8 cellular contexts compared by ENCODE assay signal in genomic region chr1:116151739-116152576, GRCh38. TPM values are rescaled to one million over a fixed set of nuclear protein-coding genes. Genes with fewer than 3 reads are reported as not detected.
DNase-seq lines count a peak whose midpoint lies in the region; ATAC-seq and TF ChIP-seq lines count a peak whose summit lies in the region.

No MANE protein-coding gene starts in this region.

- no peak overlapping the region for H3K27ac ChIP-seq in GM23338 (ENCODE audit: low read depth)
- H3K27ac ChIP-seq in Karpas-422 (ENCODE audit: low read length), result no peak overlapping the region
- no peak overlapping the region for H3K27ac ChIP-seq in SJCRH30
- peak overlapping the region; percentile 82 for H3K27ac ChIP-seq in thymus (ENCODE audit: low read depth)

- H3K9me3 ChIP-seq in Karpas-422 (ENCODE audit: low read length) (no peaks in the 10 kb centered on the region), SJCRH30 (replicated peaks) (no peaks in the 10 kb centered on the region), thymus (ENCODE audit: control insufficient read depth) (no peaks in the 10 kb centered on the region)

- H3K27ac Mint-ChIP-seq in GM23338 (no peak overlapping the region), osteocyte (ENCODE audit: unreplicated experiment) (no peak overlapping the region)
- peak overlapping the region; percentile 14 for H3K27ac Mint-ChIP-seq in activated naive CD4-positive, alpha-beta T cell treated with anti-CD3 and anti-CD28 coated beads for 36 hours

- H3K4me3 ChIP-seq in GM23338 (peak overlapping the region; percentile 59), Karpas-422 (ENCODE audit: low read length) (peak overlapping the region; percentile 65), SJCRH30 (peak overlapping the region; percentile 54), thymus (ENCODE audit: low read length) (peak overlapping the region; percentile 33)

- H3K36me3 ChIP-seq in GM23338 (ENCODE audit: insufficient read depth) (no peaks in the 10 kb centered on the region), Karpas-422 (ENCODE audit: insufficient read depth, low read length) (no peaks in the 10 kb centered on the region), SJCRH30 (no peaks in the 10 kb centered on the region), thymus (ENCODE audit: control insufficient read depth, insufficient read depth) (no peaks in the 10 kb centered on the region)

- DNase-seq in ELF-1 (ENCODE audit: low read depth, low spot score), result peak; percentile 90
- peak; percentile 87 for DNase-seq in GM23338 (ENCODE audit: low spot score)
- DNase-seq in Karpas-422, result peak; percentile 92
- peak; percentile 71 to 81 for DNase-seq in SJCRH30
- DNase-seq in activated naive CD4-positive, alpha-beta T cell treated with anti-CD3 and anti-CD28 coated beads for 36 hours, result peak; percentile 86
- peak; percentile 47 to 92 (median 80) for DNase-seq in head of caudate nucleus
- DNase-seq in osteocyte (ENCODE audit: extremely low spot score, unreplicated experiment), result peak; percentile 92

- H3K9me3 Mint-ChIP-seq in GM23338, result peaks cover 4% of the 10 kb centered on the region; the same call in 2 of the 3 replicates
- H3K9me3 Mint-ChIP-seq in activated naive CD4-positive, alpha-beta T cell treated with anti-CD3 and anti-CD28 coated beads for 36 hours, result no peaks in the 10 kb centered on the region
- no peaks in the 10 kb centered on the region for H3K9me3 Mint-ChIP-seq in osteocyte (ENCODE audit: unreplicated experiment)

- intact Hi-C loops in activated naive CD4-positive, alpha-beta T cell treated with anti-CD3 and anti-CD28 coated beads for 36 hours (cut with micrococcal nuclease), result loop anchor here (1.0 to 5.0 kb wide), 7 partner anchors 13 to 910 kb away; partner anchors contain the start of gene TTF2
- intact Hi-C loops in head of caudate nucleus (cut with DNase I), result loop anchor here (5.0 kb wide), 3 partner anchors 225 to 345 kb away; no protein-coding TSS in a partner anchor

- peak; percentile 97 for ATAC-seq in GM23338

- H3K4me3 Mint-ChIP-seq in GM23338, result peak overlapping the region; percentile 62; the same call in 2 of the 3 replicates
- peak overlapping the region; percentile 60 for H3K4me3 Mint-ChIP-seq in activated naive CD4-positive, alpha-beta T cell treated with anti-CD3 and anti-CD28 coated beads for 36 hours
- peak overlapping the region; percentile 43 for H3K4me3 Mint-ChIP-seq in osteocyte (ENCODE audit: unreplicated experiment)

- H3F3A ChIP-seq in GM23338 (replicated peaks; ENCODE audit: low read depth), result no peaks in the 10 kb centered on the region

- H3K4me1 Mint-ChIP-seq in GM23338 (peaks cover 3% of the 10 kb centered on the region; the same call in 2 of the 3 replicates), osteocyte (ENCODE audit: unreplicated experiment) (peaks cover 3% of the 10 kb centered on the region)
- H3K4me1 Mint-ChIP-seq in activated naive CD4-positive, alpha-beta T cell treated with anti-CD3 and anti-CD28 coated beads for 36 hours (ENCODE audit: low read depth), result peaks cover 18% of the 10 kb centered on the region

- H3K27me3 Mint-ChIP-seq in GM23338 (ENCODE audit: insufficient read depth, low read depth, poor library complexity), result peaks cover 7% of the 10 kb centered on the region
- H3K27me3 Mint-ChIP-seq in activated naive CD4-positive, alpha-beta T cell treated with anti-CD3 and anti-CD28 coated beads for 36 hours (ENCODE audit: low read depth), result no peaks in the 10 kb centered on the region
- peaks cover 31% of the 10 kb centered on the region for H3K27me3 Mint-ChIP-seq in osteocyte (ENCODE audit: unreplicated experiment)

- H3K27me3 ChIP-seq in GM23338 (ENCODE audit: insufficient read depth) (peaks cover 5% of the 10 kb centered on the region; the same call in 1 of the 2 replicates), Karpas-422 (ENCODE audit: low read length) (no peaks in the 10 kb centered on the region), SJCRH30 (no peaks in the 10 kb centered on the region; the same call in 1 of the 2 replicates), thymus (ENCODE audit: control insufficient read depth, insufficient read depth) (no peaks in the 10 kb centered on the region)

- H3K4me2 ChIP-seq in GM23338 (peak overlapping the region; percentile 88), Karpas-422 (ENCODE audit: low read depth, low read length, poor library complexity, severe bottlenecking) (peak overlapping the region; percentile 75)

- H3K36me3 Mint-ChIP-seq in GM23338 (ENCODE audit: low read depth) (peaks cover 3% of the 10 kb centered on the region; the same call in 2 of the 3 replicates), osteocyte (ENCODE audit: unreplicated experiment) (no peaks in the 10 kb centered on the region)
- no peaks in the 10 kb centered on the region for H3K36me3 Mint-ChIP-seq in activated naive CD4-positive, alpha-beta T cell treated with anti-CD3 and anti-CD28 coated beads for 36 hours (ENCODE audit: low read depth)

- H3K4me1 ChIP-seq in GM23338 (ENCODE audit: insufficient read depth), result no peaks in the 10 kb centered on the region
- H3K4me1 ChIP-seq in Karpas-422 (ENCODE audit: low read length), result peaks cover 39% of the 10 kb centered on the region
- H3K4me1 ChIP-seq in SJCRH30, result peaks cover 3% of the 10 kb centered on the region; the same call in 1 of the 2 replicates
- H3K4me1 ChIP-seq in thymus (ENCODE audit: control insufficient read depth, insufficient read depth, low read length), result peaks cover 3% of the 10 kb centered on the region

- H3K79me2 ChIP-seq in GM23338 (replicated peaks; ENCODE audit: insufficient read depth), result no peaks in the 10 kb centered on the region
- H3K79me2 ChIP-seq in Karpas-422 (ENCODE audit: low read length), result no peaks in the 10 kb centered on the region

- no peaks in the 10 kb centered on the region for H4K20me1 ChIP-seq in GM23338 (replicated peaks; ENCODE audit: insufficient read depth)
- no peaks in the 10 kb centered on the region for H4K20me1 ChIP-seq in Karpas-422 (ENCODE audit: insufficient read depth, low read depth, low read length)

- H3K9me2 ChIP-seq in GM23338 (ENCODE audit: insufficient read depth), result no peaks in the 10 kb centered on the region; the same call in 1 of the 2 replicates
- H3K9me2 ChIP-seq in Karpas-422 (replicated peaks; ENCODE audit: insufficient read depth, low read length), result no peaks in the 10 kb centered on the region

- peak overlapping the region; percentile 100 for H2AFZ ChIP-seq in GM23338
- peak overlapping the region; percentile 88 for H2AFZ ChIP-seq in Karpas-422 (ENCODE audit: low read length)

- TF ChIP-seq CTCF in GM23338 (conservative IDR thresholded peaks at IDR 0.05; ENCODE audit: low read depth in 2 of 2) (peak; percentile 62 to 80), osteocyte (IDR thresholded peaks at IDR 0.05) (peak; percentile 98)

- peak overlapping the region; percentile 72 for H3K9ac ChIP-seq in Karpas-422 (ENCODE audit: low read length)

- 8% methylated on average over 46 of the region's 46 CpGs for WGBS in thymus

- CTCF ChIA-PET in activated naive CD4-positive, alpha-beta T cell treated with anti-CD3 and anti-CD28 coated beads for 36 hours (lab: Charles Lee), result interaction anchor here (0.6 to 6.0 kb wide), 16 partner anchors 9 to 431 kb away, joined by 3 to 57 read pairs (median 4); no protein-coding TSS in a partner anchor

TF ChIP-seq in GM23338, 12 proteins besides CTCF, POLR2A, EP300 and RAD21 (continues in another document):
- TF ChIP-seq CREB1 (CRISPR knock-in tag; IDR thresholded peaks at IDR 0.05; ENCODE audit: low read depth) (no peak), REST (IDR thresholded peaks at IDR 0.05; ENCODE audit: unreplicated experiment) (no peak), POLR2AphosphoS5 (IDR thresholded peaks at IDR 0.05; ENCODE audit: low read depth) (no peak), NANOG (IDR thresholded peaks at IDR 0.05; ENCODE audit: borderline replicate concordance) (no peak), ZNF114 (CRISPR knock-in tag; IDR thresholded peaks at IDR 0.05) (no peak)

RNA-seq across cellular contexts. Expression of gene MAB21L3, which starts 40.8 kb away (rescaled TPM):
- total RNA-seq in GM23338 (2014; rRNA removed; shearing (Covaris generic)), result not detected in 2 replicates
- not detected in 2 replicates for polyA plus RNA-seq in GM23338 (2016; fragmentation: Nextera tagmentation; extraction: Ambion mirVana)
- not detected in 2 replicates for total RNA-seq in Karpas-422 (2014; rRNA removed; shearing (Covaris generic); ENCODE audit: low replicate concordance)
- 0.71 and 0.95 TPM in 2 replicates for total RNA-seq in SJCRH30 (2014; rRNA removed; shearing (Covaris generic))
- not detected for total RNA-seq in activated naive CD4-positive, alpha-beta T cell treated with anti-CD3 and anti-CD28 coated beads for 36 hours
- not detected in 2 replicates for total RNA-seq in osteocyte
- 0.23 TPM for polyA plus RNA-seq in thymus
